8 cellular contexts compared by ENCODE assay signal in the genomic region with DNA sequence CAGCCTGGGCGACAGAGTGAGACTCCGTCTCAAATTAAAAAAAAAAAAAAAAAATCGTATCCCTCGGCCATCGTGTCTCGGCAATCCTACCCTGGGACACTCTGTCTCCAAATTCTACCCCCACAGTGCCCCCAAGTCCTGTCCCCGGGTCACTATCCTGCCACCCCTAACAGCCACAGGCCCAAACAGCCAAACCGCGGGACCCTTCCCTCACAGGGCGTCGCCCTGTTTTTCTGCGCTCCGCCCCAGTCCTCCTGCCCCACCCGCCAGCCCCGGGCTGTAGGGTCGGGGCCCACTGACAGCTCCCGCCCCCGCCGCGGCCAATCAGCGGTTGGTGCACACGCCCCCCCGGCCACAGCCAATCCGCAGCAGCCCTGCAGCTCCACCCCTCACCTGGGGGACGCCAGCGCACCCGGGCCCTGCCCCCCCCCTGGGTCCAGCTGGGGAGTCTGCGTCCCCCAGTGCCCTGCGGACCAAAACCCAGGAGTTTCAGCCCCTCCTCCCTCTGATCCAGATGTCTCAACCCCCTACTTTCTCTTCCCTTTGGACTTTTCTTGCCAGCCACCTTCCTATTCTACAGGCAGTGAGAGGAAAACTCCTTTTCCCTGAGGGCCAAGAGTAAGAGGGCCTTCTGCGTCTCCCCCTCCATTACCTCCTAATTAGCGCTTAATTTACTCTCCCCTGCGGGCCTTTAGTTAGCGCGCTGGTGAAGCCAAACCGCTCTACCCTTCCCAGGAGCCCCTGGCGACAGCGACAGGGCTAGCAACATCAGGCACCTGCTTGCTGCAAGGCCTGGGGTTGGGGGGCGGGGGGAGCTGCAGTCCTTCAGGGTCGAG. TPM values are rescaled to one million over a fixed set of nuclear protein-coding genes. Genes with fewer than 3 reads are reported as not detected.
DNase-seq lines count a peak whose midpoint lies in the region; ATAC-seq lines count a peak whose summit lies in the region.

No MANE protein-coding gene starts in this region.

- WGBS in esophagus, 2 donors = 8 to 9% methylated on average over 32 to 39 of the region's 39 CpGs

- H3K27me3 ChIP-seq in esophagus (ENCODE audit: control insufficient read depth in 1 of 2, insufficient read depth in 2 of 2, low read length in 2 of 2) = no peaks in the 10 kb centered on the region

- peaks cover 28% of the 10 kb centered on the region for H3K4me1 Mint-ChIP-seq in activated T-cell treated with anti-CD3 and anti-CD28 coated beads, Interleukin-2, amount 50 U/mL, for 24 hours (ENCODE audit: low read depth)
- H3K4me1 Mint-ChIP-seq in stimulated activated naive B cell treated with anti-CD40 and anti-IgM and Interleukin-4, amounts not matched to agents 10 μg/mL and 1 μg/mL and 100 μg/mL, for 72 hours = peaks cover 37 to 47% of the 10 kb centered on the region in 2 donors

- ATAC-seq in HG03108 (IDR thresholded peaks at IDR 0.05; ENCODE audit: unreplicated experiment) = peak; percentile 69
- ATAC-seq in stimulated activated naive B cell treated with anti-CD40 and anti-IgM and Interleukin-4, amounts not matched to agents 10 μg/mL and 1 μg/mL and 100 μg/mL, for 72 hours (replicated peaks) = peak; percentile 63 to 76
- no peak for ATAC-seq in HG03378 (IDR thresholded peaks at IDR 0.05; ENCODE audit: unreplicated experiment)

- H3K27ac ChIP-seq in esophagus (ENCODE audit: low read depth in 2 of 2, low read length in 1 of 2) = peak overlapping the region; percentile 83 to 87

- peaks cover 15% of the 10 kb centered on the region for H3K36me3 Mint-ChIP-seq in activated T-cell treated with anti-CD3 and anti-CD28 coated beads, Interleukin-2, amount 50 U/mL, for 24 hours (ENCODE audit: low read depth)
- peaks cover 3 to 10% of the 10 kb centered on the region in 2 donors for H3K36me3 Mint-ChIP-seq in stimulated activated naive B cell treated with anti-CD40 and anti-IgM and Interleukin-4, amounts not matched to agents 10 μg/mL and 1 μg/mL and 100 μg/mL, for 72 hours

- no peaks in the 10 kb centered on the region for H3K9me3 Mint-ChIP-seq in activated T-cell treated with anti-CD3 and anti-CD28 coated beads, Interleukin-2, amount 50 U/mL, for 24 hours
- no peaks in the 10 kb centered on the region for H3K9me3 Mint-ChIP-seq in stimulated activated naive B cell treated with anti-CD40 and anti-IgM and Interleukin-4, amounts not matched to agents 10 μg/mL and 1 μg/mL and 100 μg/mL, for 72 hours

- H3K9me3 ChIP-seq in esophagus (ENCODE audit: control insufficient read depth in 2 of 2, insufficient read depth in 1 of 2, low read depth in 1 of 2, low read length in 1 of 2) = no peaks in the 10 kb centered on the region

- no peaks in the 10 kb centered on the region for H3K27me3 Mint-ChIP-seq in activated T-cell treated with anti-CD3 and anti-CD28 coated beads, Interleukin-2, amount 50 U/mL, for 24 hours
- H3K27me3 Mint-ChIP-seq in stimulated activated naive B cell treated with anti-CD40 and anti-IgM and Interleukin-4, amounts not matched to agents 10 μg/mL and 1 μg/mL and 100 μg/mL, for 72 hours = no peaks in the 10 kb centered on the region

- H3K4me3 Mint-ChIP-seq in activated T-cell treated with anti-CD3 and anti-CD28 coated beads, Interleukin-2, amount 50 U/mL, for 24 hours = peak overlapping the region; percentile 75
- peak overlapping the region; percentile 88 to 96 for H3K4me3 Mint-ChIP-seq in stimulated activated naive B cell treated with anti-CD40 and anti-IgM and Interleukin-4, amounts not matched to agents 10 μg/mL and 1 μg/mL and 100 μg/mL, for 72 hours

- no peaks in the 10 kb centered on the region for H3K36me3 ChIP-seq in esophagus (ENCODE audit: control insufficient read depth in 2 of 2, insufficient read depth in 2 of 2, low read length in 1 of 2)

- H3K4me3 ChIP-seq in GM08714 (ENCODE audit: low read length) = peak overlapping the region; percentile 89; the same call in 1 of the 2 replicates
- peak overlapping the region; percentile 15 to 26 for H3K4me3 ChIP-seq in esophagus (ENCODE audit: low read depth in 1 of 2, low read length in 2 of 2)

- H3K4me1 ChIP-seq in esophagus (ENCODE audit: control insufficient read depth in 2 of 2, insufficient read depth in 2 of 2, low read length in 1 of 2) = peaks cover 3 to 7% of the 10 kb centered on the region in 2 donors

- peak overlapping the region; percentile 81 for H3K27ac Mint-ChIP-seq in activated T-cell treated with anti-CD3 and anti-CD28 coated beads, Interleukin-2, amount 50 U/mL, for 24 hours
- H3K27ac Mint-ChIP-seq in stimulated activated naive B cell treated with anti-CD40 and anti-IgM and Interleukin-4, amounts not matched to agents 10 μg/mL and 1 μg/mL and 100 μg/mL, for 72 hours = peak overlapping the region; percentile 72

- DNase-seq in NCI-H82 (lab: John Stamatoyannopoulos, UW) = peak; percentile 95
- peak; percentile 76 for DNase-seq in activated T-cell treated with anti-CD3 and anti-CD28 coated beads, Interleukin-2, amount 50 U/mL, for 24 hours
- peak; percentile 79 for DNase-seq in mucosa of gallbladder (ENCODE audit: low spot score)
- DNase-seq in stimulated activated naive B cell treated with anti-CD40 and anti-IgM and Interleukin-4, amounts not matched to agents 10 μg/mL and 1 μg/mL and 100 μg/mL, for 72 hours = peak; percentile 60

RNA-seq across cellular contexts. Expression of a gene that starts 1.5 kb away (rescaled TPM):
- 10 to 100 TPM; 21.9 to 31.4 TPM for polyA plus RNA-seq in esophagus
- total RNA-seq in mucosa of gallbladder = 56.3 TPM

RNA-seq across cellular contexts. Expression of a gene that starts 24.0 kb away (rescaled TPM):
- polyA plus RNA-seq in esophagus = 1 to 10 TPM; 2.2 to 3.4 TPM
- 10.6 TPM for total RNA-seq in mucosa of gallbladder

RNA-seq across cellular contexts. Expression of a gene that starts 56.1 kb away (rescaled TPM):
- 1 to 10 TPM; 8.6 to 9.2 TPM for polyA plus RNA-seq in esophagus
- 18.9 TPM for total RNA-seq in mucosa of gallbladder

RNA-seq across cellular contexts. Expression of a gene that starts 57.0 kb away (rescaled TPM):
- not detected for polyA plus RNA-seq in esophagus
- not detected for total RNA-seq in mucosa of gallbladder

RNA-seq across cellular contexts. Expression of a gene that starts 59.9 kb away (rescaled TPM):
- 1 to 10 TPM; 1.1 to 2.4 TPM for polyA plus RNA-seq in esophagus
- 1.0 TPM for total RNA-seq in mucosa of gallbladder
